8 cellular contexts compared by ENCODE assay signal in genomic region chr6:44221291-44221960, GRCh38. TPM values are rescaled to one million over a fixed set of nuclear protein-coding genes. Genes with fewer than 3 reads are reported as not detected.
DNase-seq lines count a peak whose midpoint lies in the region; ATAC-seq, FAIRE-seq and TF ChIP-seq lines count a peak whose summit lies in the region.

No MANE protein-coding gene starts in this region.

- WGBS in HUES64: 40% methylated on average over 3 of the region's 4 CpGs
- WGBS in stomach, 5 donors: 9 to 22% (median 11%) methylated on average over 3 to 4 of the region's 4 CpGs

- peak overlapping the region; percentile 12; the same call in 1 of the 2 replicates for H3K27ac ChIP-seq in HUES64 (ENCODE audit: low read depth, low read length)
- H3K27ac ChIP-seq in Panc1 (ENCODE audit: low read length): peak overlapping the region; percentile 78
- H3K27ac ChIP-seq in stomach: peak overlapping the region; percentile 92 to 99 (median 95)

- TF ChIP-seq POLR2A in stomach (IDR thresholded peaks at IDR 0.05): no peak

- H3K27ac Mint-ChIP-seq in activated T-cell treated with anti-CD3 and anti-CD28 coated beads, Interleukin-2, amount 50 U/mL, for 72 hours: no peak overlapping the region
- H3K27ac Mint-ChIP-seq in nephron progenitor cell: no peak overlapping the region

- H3K36me3 ChIP-seq in HUES64 (ENCODE audit: insufficient read depth, low read length) (no peaks in the 10 kb centered on the region), Panc1 (ENCODE audit: control insufficient read depth, insufficient read depth, low read length) (no peaks in the 10 kb centered on the region), stomach (no peaks in the 10 kb centered on the region)

- no peaks in the 10 kb centered on the region for H3K27me3 Mint-ChIP-seq in activated T-cell treated with anti-CD3 and anti-CD28 coated beads, Interleukin-2, amount 50 U/mL, for 72 hours (ENCODE audit: low read depth)
- peaks cover 3% of the 10 kb centered on the region for H3K27me3 Mint-ChIP-seq in nephron progenitor cell (ENCODE audit: low read depth, poor library complexity)

- no peaks in the 10 kb centered on the region for H3K27me3 ChIP-seq in HUES64 (ENCODE audit: insufficient read depth, low read length)
- H3K27me3 ChIP-seq in Panc1 (ENCODE audit: control insufficient read depth, insufficient read depth, low read length): no peaks in the 10 kb centered on the region
- H3K27me3 ChIP-seq in stomach: no peaks in the 10 kb centered on the region

- FAIRE-seq in GM19239 (lab: Jason Lieb, UNC): no peak

- ATAC-seq in Panc1: peak; percentile 65
- peak; percentile 70 for ATAC-seq in activated T-cell treated with anti-CD3 and anti-CD28 coated beads, Interleukin-2, amount 50 U/mL, for 72 hours (replicated peaks in 1 of 2)

- no peaks in the 10 kb centered on the region for H3K9me3 Mint-ChIP-seq in activated T-cell treated with anti-CD3 and anti-CD28 coated beads, Interleukin-2, amount 50 U/mL, for 72 hours
- H3K9me3 Mint-ChIP-seq in nephron progenitor cell: no peaks in the 10 kb centered on the region

- H3K4me1 ChIP-seq in HUES64 (ENCODE audit: insufficient read depth, low read length) (peaks cover 58% of the 10 kb centered on the region), Panc1 (ENCODE audit: control insufficient read depth, insufficient read depth, low read length) (peaks cover 62% of the 10 kb centered on the region), stomach (peaks cover 92 to 99% (median 95%) of the 10 kb centered on the region in 4 donors)

- in situ Hi-C loops in Panc1 (cut with HindIII; ENCODE audit: low pct_unique_long_range_greater_than_20kb, low sequenced_read_pairs): no loop called here

- BruUV-seq in Panc1 (replicated peaks; lab: Mats Ljungman, UMichigan): no TSS peak

- no peak overlapping the region for H3K9ac ChIP-seq in HUES64 (ENCODE audit: low read depth, low read length)

- H3K36me3 Mint-ChIP-seq in activated T-cell treated with anti-CD3 and anti-CD28 coated beads, Interleukin-2, amount 50 U/mL, for 72 hours (ENCODE audit: insufficient read depth in 2 of 2): peaks cover 0 to 1% of the 10 kb centered on the region in 2 donors
- no peaks in the 10 kb centered on the region for H3K36me3 Mint-ChIP-seq in nephron progenitor cell (ENCODE audit: low read depth)

- TF ChIP-seq CTCF in Panc1 (IDR thresholded peaks at IDR 0.05) (peak; percentile 95), nephron progenitor cell (IDR thresholded peaks at IDR 0.05) (peak; percentile 67), stomach (IDR thresholded peaks at IDR 0.05) (peak in 5 of 7 experiments; percentile 73 to 88 (median 77))

- H3K4me3 ChIP-seq in HUES64 (ENCODE audit: low read length) (no peak overlapping the region), Panc1 (ENCODE audit: low read depth in 2 of 2, low read length in 2 of 2) (peak overlapping the region; percentile 1 to 83; a peak in 3 of 4 replicates), stomach (peak overlapping the region; percentile 52 to 86 (median 68))

- intact Hi-C loops in Panc1 (cut with micrococcal nuclease; ENCODE audit: unreplicated experiment) (loop anchor here (5.0 kb wide), 1 partner anchor 44 kb away; no protein-coding TSS in a partner anchor), stomach (cut with DNase I; ENCODE audit: low total_unique reads) (no loop called here)

- peak; percentile 83 for DNase-seq in Ammon's horn (ENCODE audit: low spot score)
- DNase-seq in GM19239 (ENCODE audit: insufficient read length, low spot score): peak; percentile 78
- no peak for DNase-seq in Panc1 (ENCODE audit: low read depth, low spot score)
- peak; percentile 85 to 86 for DNase-seq in activated T-cell treated with anti-CD3 and anti-CD28 coated beads, Interleukin-2, amount 50 U/mL, for 72 hours
- DNase-seq in fibroblast of gingiva (ENCODE audit: low read depth): peak; percentile 83
- DNase-seq in nephron progenitor cell: peak; percentile 70
- DNase-seq in stomach: peak; percentile 97

- peak; percentile 60 for TF ChIP-seq EP300 in stomach (IDR thresholded peaks at IDR 0.05)

- peaks cover 52% of the 10 kb centered on the region for H3K4me1 Mint-ChIP-seq in activated T-cell treated with anti-CD3 and anti-CD28 coated beads, Interleukin-2, amount 50 U/mL, for 72 hours (ENCODE audit: low read depth)
- peaks cover 67% of the 10 kb centered on the region for H3K4me1 Mint-ChIP-seq in nephron progenitor cell

- POLR2A ChIA-PET in Panc1 (lab: Charles Lee): interaction anchor here (0.6 to 0.8 kb wide), 4 partner anchors 36 to 1122 kb away, joined by 3 to 14 read pairs (median 5); no protein-coding TSS in a partner anchor

- H3K4me3 Mint-ChIP-seq in activated T-cell treated with anti-CD3 and anti-CD28 coated beads, Interleukin-2, amount 50 U/mL, for 72 hours: peak overlapping the region; percentile 35 to 39
- peak overlapping the region; percentile 69 for H3K4me3 Mint-ChIP-seq in nephron progenitor cell

- CTCF ChIA-PET in Panc1 (lab: Charles Lee): interaction anchor here (0.6 to 1.0 kb wide), 5 partner anchors 13 to 43 kb away, joined by 3 to 10 read pairs (median 5); no protein-coding TSS in a partner anchor

- no peaks in the 10 kb centered on the region for H3K9me3 ChIP-seq in HUES64 (ENCODE audit: insufficient read depth, low read depth, low read length)
- no peaks in the 10 kb centered on the region for H3K9me3 ChIP-seq in Panc1 (ENCODE audit: control insufficient read depth, insufficient read depth, low read depth, low read length)
- no peaks in the 10 kb centered on the region for H3K9me3 ChIP-seq in stomach

RNA-seq across cellular contexts. Expression of gene SLC29A1, which starts 2.0 kb away (rescaled TPM):
- 140 TPM for polyA plus RNA-seq in HUES64 (2013, experiment 1 of 2)
- polyA plus RNA-seq in HUES64 (2013, experiment 2 of 2): 142 TPM
- total RNA-seq in Panc1 (2021; ENCODE audit: unreplicated experiment): 263 TPM
- 313 TPM for polyA plus RNA-seq in Panc1 (2012; ENCODE audit: insufficient read length)
- 10 to 100 TPM; 21.7 to 28.0 TPM for total RNA-seq in activated T-cell treated with anti-CD3 and anti-CD28 coated beads, Interleukin-2, amount 50 U/mL, for 72 hours
- 100 to 1,000 TPM in 2 of 5 donors, 10 to 100 TPM in 3; 26.4 to 217 (median 77.4) TPM for total RNA-seq in stomach
- 10 to 100 TPM; 22.6 to 33.5 (median 29.0) TPM for polyA plus RNA-seq in stomach

RNA-seq across cellular contexts. Expression of gene MYMX, which starts 4.7 kb away (rescaled TPM):
- 3.7 TPM for polyA plus RNA-seq in HUES64 (2013, experiment 1 of 2)
- 3.9 TPM for polyA plus RNA-seq in HUES64 (2013, experiment 2 of 2)
- total RNA-seq in Panc1 (2021; ENCODE audit: unreplicated experiment) (1.8 TPM), stomach (not detected)
- 1.9 TPM for polyA plus RNA-seq in Panc1 (2012; ENCODE audit: insufficient read length)
- total RNA-seq in activated T-cell treated with anti-CD3 and anti-CD28 coated beads, Interleukin-2, amount 50 U/mL, for 72 hours: not detected
- polyA plus RNA-seq in stomach: 1 to 10 TPM in 1 of 3 donors, under 1 TPM in 1, not detected in 1; 0.95 to 3.4 TPM

RNA-seq across cellular contexts. Expression of gene HSP90AB1, which starts 25.5 kb away (rescaled TPM):
- polyA plus RNA-seq in HUES64 (2013, experiment 1 of 2): 1,640 TPM
- 1,626 TPM for polyA plus RNA-seq in HUES64 (2013, experiment 2 of 2)
- total RNA-seq in Panc1 (2021; ENCODE audit: unreplicated experiment): 1,253 TPM
- polyA plus RNA-seq in Panc1 (2012; ENCODE audit: insufficient read length): 799 TPM
- total RNA-seq in activated T-cell treated with anti-CD3 and anti-CD28 coated beads, Interleukin-2, amount 50 U/mL, for 72 hours: 1,000 to 10,000 TPM in 1 of 2 donors, 100 to 1,000 TPM in 1; 915 to 1,109 TPM
- total RNA-seq in stomach: 100 to 1,000 TPM; 168 to 414 (median 370) TPM
- polyA plus RNA-seq in stomach: 100 to 1,000 TPM; 267 to 549 (median 348) TPM

RNA-seq across cellular contexts. Expression of gene SLC35B2, which starts 35.9 kb away (rescaled TPM):
- polyA plus RNA-seq in HUES64 (2013, experiment 1 of 2): 30.4 TPM
- 35.2 TPM for polyA plus RNA-seq in HUES64 (2013, experiment 2 of 2)
- total RNA-seq in Panc1 (2021; ENCODE audit: unreplicated experiment) (105 TPM), stomach (10 to 100 TPM in 4 of 5 donors, 1 to 10 TPM in 1; 1.4 to 60.1 (median 27.0) TPM)
- polyA plus RNA-seq in Panc1 (2012; ENCODE audit: insufficient read length): 114 TPM
- total RNA-seq in activated T-cell treated with anti-CD3 and anti-CD28 coated beads, Interleukin-2, amount 50 U/mL, for 72 hours: 10 to 100 TPM; 13.9 to 16.9 TPM
- polyA plus RNA-seq in stomach: 10 to 100 TPM in 2 of 3 donors, 1 to 10 TPM in 1; 7.3 to 17.2 (median 16.6) TPM

RNA-seq across cellular contexts. Expression of gene NFKBIE, which starts 43.9 kb away (rescaled TPM):
- polyA plus RNA-seq in HUES64 (2013, experiment 1 of 2): 8.9 TPM
- 10.3 TPM for polyA plus RNA-seq in HUES64 (2013, experiment 2 of 2)
- total RNA-seq in Panc1 (2021; ENCODE audit: unreplicated experiment) (24.9 TPM), stomach (10 to 100 TPM in 1 of 5 donors, 1 to 10 TPM in 1, under 1 TPM in 1, not detected in 2; 0.89 to 23.5 (median 3.5) TPM)
- 35.8 TPM for polyA plus RNA-seq in Panc1 (2012; ENCODE audit: insufficient read length)
- total RNA-seq in activated T-cell treated with anti-CD3 and anti-CD28 coated beads, Interleukin-2, amount 50 U/mL, for 72 hours: 10 to 100 TPM; 18.1 to 19.8 TPM
- polyA plus RNA-seq in stomach: 10 to 100 TPM in 2 of 3 donors, 1 to 10 TPM in 1; 9.9 to 14.2 (median 10.6) TPM

Comparison
In these comparisons a context has a peak if more than half of its experiments do, and no peak if none do; other contexts are left out.
1. H3K27ac ChIP-seq: peak in every context shown above with its lines; median percentile 95 in stomach; 78 in Panc1; 12 in HUES64.